8 cellular contexts compared by ENCODE assay signal in genomic region chr16:58243528-58244004, GRCh38.
DNase-seq lines count a peak whose midpoint lies in the region; ATAC-seq, FAIRE-seq and TF ChIP-seq lines count a peak whose summit lies in the region.

No MANE protein-coding gene starts in this region.

- no peak overlapping the region for H3K4me3 ChIP-seq in RWPE2 (ENCODE audit: severe bottlenecking)

- DNase-seq in ELF-1 (ENCODE audit: low read depth, low spot score), result peak; percentile 60
- peak; percentile 54 for DNase-seq in GM19239 (ENCODE audit: insufficient read length, low spot score)
- DNase-seq in RWPE2 (ENCODE audit: low spot score), result no peak
- no peak for DNase-seq in HuH-7 (ENCODE audit: low spot score)
- no peak for DNase-seq in CD1c-positive myeloid dendritic cell (ENCODE audit: extremely low spot score)
- no peak for DNase-seq in activated gamma-delta T cell treated with Interleukin-2 at 50 U/mL for 16 hours
- DNase-seq in DMS153 treated with DMSO at 0.1 percent for 48 hours (lab: John Stamatoyannopoulos, UW; ENCODE audit: unreplicated experiment), result no peak

- no peaks in the 10 kb centered on the region for H3K27me3 ChIP-seq in RWPE2 (ENCODE audit: insufficient read depth, poor library complexity, severe bottlenecking)

- H3K9me3 ChIP-seq in RWPE2 (ENCODE audit: severe bottlenecking), result no peaks in the 10 kb centered on the region

- ATAC-seq in HG02981 (IDR thresholded peaks at IDR 0.05; ENCODE audit: unreplicated experiment), result peak; percentile 97
- ATAC-seq in RWPE2 (ENCODE audit: low read depth), result peak; percentile 96

- no peaks in the 10 kb centered on the region for H3K36me3 ChIP-seq in RWPE2 (ENCODE audit: low read depth)

- peaks cover 3% of the 10 kb centered on the region for H3K4me1 ChIP-seq in RWPE2 (ENCODE audit: insufficient read depth, poor library complexity, severe bottlenecking)

- FAIRE-seq in GM19239 (lab: Jason Lieb, UNC), result peak; percentile 100

- TF ChIP-seq CTCF in RWPE2 (IDR thresholded peaks at IDR 0.05; ENCODE audit: poor library complexity, severe bottlenecking), result no peak

- H3K27ac ChIP-seq in RWPE2 (ENCODE audit: poor library complexity, severe bottlenecking), result no peak overlapping the region

Comparison
In these comparisons a context has a peak if more than half of its experiments do, and no peak if none do; other contexts are left out.
1. DNase-seq: peak in ELF-1 (single experiment) and GM19239 (single experiment); none in RWPE2 (single experiment), HuH-7 (single experiment), CD1c-positive myeloid dendritic cell (single experiment), activated gamma-delta T cell treated with Interleukin-2 at 50 U/mL for 16 hours (single experiment) and DMS153 treated with DMSO at 0.1 percent for 48 hours (single experiment).